Comparison of ENCODE assay signal across 1 cellular context in genomic region chr1:205365945-205366463, GRCh38.
TF ChIP-seq lines count a peak whose summit lies in the region.

No MANE protein-coding gene starts in this region.

TF ChIP-seq in K562, 482 proteins besides CTCF, POLR2A, EP300 and RAD21:
- TF ChIP-seq ZEB2 (IDR thresholded peaks at IDR 0.05): no peak
- TF ChIP-seq POLR2G (IDR thresholded peaks at IDR 0.05; ENCODE audit: low read depth, low read length): no peak
- TF ChIP-seq KDM1A (IDR thresholded peaks at IDR 0.05): peak; percentile 48 to 51; a peak in 2 of 4 replicates
- 0 out of 2 replicates have a peak, but pooled peaks have one; percentile 12 for TF ChIP-seq TEAD4 (IDR thresholded peaks at IDR 0.05; ENCODE audit: low read length)
- TF ChIP-seq TEAD4 (CRISPR knock-in tag; IDR thresholded peaks at IDR 0.05; ENCODE audit: borderline replicate concordance): no peak
- TF ChIP-seq KLF1 (tag; IDR thresholded peaks at IDR 0.05): no peak
- TF ChIP-seq ZNF644 (tag; IDR thresholded peaks at IDR 0.05; ENCODE audit: low read depth): no peak
- no peak for TF ChIP-seq ZNF696 (CRISPR knock-in tag; conservative IDR thresholded peaks at IDR 0.05)
- TF ChIP-seq, protein P1, sequence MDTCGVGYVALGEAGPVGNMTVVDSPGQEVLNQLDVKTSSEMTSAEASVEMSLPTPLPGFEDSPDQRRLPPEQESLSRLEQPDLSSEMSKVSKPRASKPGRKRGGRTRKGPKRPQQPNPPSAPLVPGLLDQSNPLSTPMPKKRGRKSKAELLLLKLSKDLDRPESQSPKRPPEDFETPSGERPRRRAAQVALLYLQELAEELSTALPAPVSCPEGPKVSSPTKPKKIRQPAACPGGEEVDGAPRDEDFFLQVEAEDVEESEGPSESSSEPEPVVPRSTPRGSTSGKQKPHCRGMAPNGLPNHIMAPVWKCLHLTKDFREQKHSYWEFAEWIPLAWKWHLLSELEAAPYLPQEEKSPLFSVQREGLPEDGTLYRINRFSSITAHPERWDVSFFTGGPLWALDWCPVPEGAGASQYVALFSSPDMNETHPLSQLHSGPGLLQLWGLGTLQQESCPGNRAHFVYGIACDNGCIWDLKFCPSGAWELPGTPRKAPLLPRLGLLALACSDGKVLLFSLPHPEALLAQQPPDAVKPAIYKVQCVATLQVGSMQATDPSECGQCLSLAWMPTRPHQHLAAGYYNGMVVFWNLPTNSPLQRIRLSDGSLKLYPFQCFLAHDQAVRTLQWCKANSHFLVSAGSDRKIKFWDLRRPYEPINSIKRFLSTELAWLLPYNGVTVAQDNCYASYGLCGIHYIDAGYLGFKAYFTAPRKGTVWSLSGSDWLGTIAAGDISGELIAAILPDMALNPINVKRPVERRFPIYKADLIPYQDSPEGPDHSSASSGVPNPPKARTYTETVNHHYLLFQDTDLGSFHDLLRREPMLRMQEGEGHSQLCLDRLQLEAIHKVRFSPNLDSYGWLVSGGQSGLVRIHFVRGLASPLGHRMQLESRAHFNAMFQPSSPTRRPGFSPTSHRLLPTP (IDR thresholded peaks at IDR 0.05; ENCODE audit: borderline replicate concordance, extremely low read depth, insufficient read length): no peak
- no peak for TF ChIP-seq CHD1 (IDR thresholded peaks at IDR 0.05; ENCODE audit: low read length)
- TF ChIP-seq ZNF232 (CRISPR knock-in tag; IDR thresholded peaks at IDR 0.05): no peak
- TF ChIP-seq, protein P2, sequence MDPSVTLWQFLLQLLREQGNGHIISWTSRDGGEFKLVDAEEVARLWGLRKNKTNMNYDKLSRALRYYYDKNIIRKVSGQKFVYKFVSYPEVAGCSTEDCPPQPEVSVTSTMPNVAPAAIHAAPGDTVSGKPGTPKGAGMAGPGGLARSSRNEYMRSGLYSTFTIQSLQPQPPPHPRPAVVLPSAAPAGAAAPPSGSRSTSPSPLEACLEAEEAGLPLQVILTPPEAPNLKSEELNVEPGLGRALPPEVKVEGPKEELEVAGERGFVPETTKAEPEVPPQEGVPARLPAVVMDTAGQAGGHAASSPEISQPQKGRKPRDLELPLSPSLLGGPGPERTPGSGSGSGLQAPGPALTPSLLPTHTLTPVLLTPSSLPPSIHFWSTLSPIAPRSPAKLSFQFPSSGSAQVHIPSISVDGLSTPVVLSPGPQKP (CRISPR knock-in tag; IDR thresholded peaks at IDR 0.05): no peak
- TF ChIP-seq, protein P3, sequence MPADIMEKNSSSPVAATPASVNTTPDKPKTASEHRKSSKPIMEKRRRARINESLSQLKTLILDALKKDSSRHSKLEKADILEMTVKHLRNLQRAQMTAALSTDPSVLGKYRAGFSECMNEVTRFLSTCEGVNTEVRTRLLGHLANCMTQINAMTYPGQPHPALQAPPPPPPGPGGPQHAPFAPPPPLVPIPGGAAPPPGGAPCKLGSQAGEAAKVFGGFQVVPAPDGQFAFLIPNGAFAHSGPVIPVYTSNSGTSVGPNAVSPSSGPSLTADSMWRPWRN (IDR thresholded peaks at IDR 0.05; ENCODE audit: low read depth): no peak
- TF ChIP-seq SRSF1 (IDR thresholded peaks at IDR 0.05; ENCODE audit: low read depth, low read length): no peak
- TF ChIP-seq POLR2H (tag; IDR thresholded peaks at IDR 0.05; ENCODE audit: low read depth): no peak
- no peak for TF ChIP-seq PTTG1 (tag; IDR thresholded peaks at IDR 0.05; ENCODE audit: low read depth)
- TF ChIP-seq ZNF408 (CRISPR knock-in tag; IDR thresholded peaks at IDR 0.05; ENCODE audit: low read depth): no peak
- TF ChIP-seq HDAC1 (IDR thresholded peaks at IDR 0.05): no peak
- TF ChIP-seq CBFA2T2 (conservative IDR thresholded peaks at IDR 0.05): 0 out of 2 replicates have a peak, but pooled peaks have one; percentile 11
- TF ChIP-seq TCF3 (CRISPR knock-in tag; IDR thresholded peaks at IDR 0.05): peak; percentile 35; the same call in 1 of the 2 replicates
- TF ChIP-seq CBFA2T3 (IDR thresholded peaks at IDR 0.05): peak; percentile 57
- TF ChIP-seq ZKSCAN8 (CRISPR knock-in tag; IDR thresholded peaks at IDR 0.05): no peak
- TF ChIP-seq, protein P4, sequence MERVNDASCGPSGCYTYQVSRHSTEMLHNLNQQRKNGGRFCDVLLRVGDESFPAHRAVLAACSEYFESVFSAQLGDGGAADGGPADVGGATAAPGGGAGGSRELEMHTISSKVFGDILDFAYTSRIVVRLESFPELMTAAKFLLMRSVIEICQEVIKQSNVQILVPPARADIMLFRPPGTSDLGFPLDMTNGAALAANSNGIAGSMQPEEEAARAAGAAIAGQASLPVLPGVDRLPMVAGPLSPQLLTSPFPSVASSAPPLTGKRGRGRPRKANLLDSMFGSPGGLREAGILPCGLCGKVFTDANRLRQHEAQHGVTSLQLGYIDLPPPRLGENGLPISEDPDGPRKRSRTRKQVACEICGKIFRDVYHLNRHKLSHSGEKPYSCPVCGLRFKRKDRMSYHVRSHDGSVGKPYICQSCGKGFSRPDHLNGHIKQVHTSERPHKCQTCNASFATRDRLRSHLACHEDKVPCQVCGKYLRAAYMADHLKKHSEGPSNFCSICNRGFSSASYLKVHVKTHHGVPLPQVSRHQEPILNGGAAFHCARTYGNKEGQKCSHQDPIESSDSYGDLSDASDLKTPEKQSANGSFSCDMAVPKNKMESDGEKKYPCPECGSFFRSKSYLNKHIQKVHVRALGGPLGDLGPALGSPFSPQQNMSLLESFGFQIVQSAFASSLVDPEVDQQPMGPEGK (CRISPR knock-in tag; IDR thresholded peaks at IDR 0.05; ENCODE audit: borderline replicate concordance): no peak
- TF ChIP-seq MCM5 (IDR thresholded peaks at IDR 0.05; ENCODE audit: low read depth): no peak
